Comparison of ENCODE assay signal across 29 cellular contexts in the genomic region with DNA sequence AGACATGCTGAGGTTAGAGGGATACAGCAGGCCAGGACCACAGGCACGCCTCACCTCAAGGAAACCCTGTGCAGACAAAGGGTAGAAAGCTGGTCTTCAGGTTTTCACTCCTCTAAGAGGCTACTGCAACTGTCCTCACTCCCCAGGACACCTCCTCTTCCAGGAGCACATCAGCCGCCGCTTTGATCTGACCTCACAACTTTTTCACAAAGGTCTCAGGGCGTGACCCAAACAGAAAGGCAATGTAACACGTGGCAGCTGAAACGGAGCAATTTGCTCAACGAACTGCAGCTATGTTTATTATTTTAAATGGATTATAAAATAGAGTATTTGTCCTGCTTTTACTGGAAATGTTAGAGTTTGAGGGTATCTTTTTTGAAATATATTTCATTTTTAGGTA. TPM values are rescaled to one million over a fixed set of nuclear protein-coding genes. Genes with fewer than 3 reads are reported as not detected.
DNase-seq lines count a peak whose midpoint lies in the region; ATAC-seq and TF ChIP-seq lines count a peak whose summit lies in the region.
"Had no signal": no experiment of that assay in that cellular context is flagged by ENCODE, and none has a peak within 500 bp of the region (broad histone marks: within the 10 kb centered on the region; RNA-seq: fewer than 3 reads in every experiment).

No MANE protein-coding gene starts in this region.

- no peak overlapping the region for H4K91ac ChIP-seq in H9 (ENCODE audit: insufficient read length, low read depth, low read length)
- H4K91ac ChIP-seq in mesenchymal stem cell (ENCODE audit: low read length) = peak overlapping the region; percentile 43

- WGBS in H9 (ENCODE audit: extremely low coverage, insufficient read length, low lambda C conversion rate) = no CpG with 5 or more reads among the region's 7 CpGs
- WGBS in mesenchymal stem cell = 60% methylated on average over 7 of the region's 7 CpGs
- 86 to 89% methylated on average over 7 of the region's 7 CpGs for WGBS in testis, 2 donors

- no peaks in the 10 kb centered on the region for H3K9me3 ChIP-seq in BLaER1
- H3K9me3 ChIP-seq in H9 (ENCODE audit: control insufficient read depth, low read depth, low read length) = no peaks in the 10 kb centered on the region
- no peaks in the 10 kb centered on the region for H3K9me3 ChIP-seq in mesenchymal stem cell (ENCODE audit: control insufficient read depth, low read length)
- no peaks in the 10 kb centered on the region for H3K9me3 ChIP-seq in gastrocnemius medialis
- H3K9me3 ChIP-seq in testis = no peaks in the 10 kb centered on the region
- H3K9me3 ChIP-seq: BE2C, esophagus muscularis mucosa, prostate gland, SK-N-SH had no signal

- H3K4me3 ChIP-seq in BLaER1 (no peak overlapping the region), mesenchymal stem cell (ENCODE audit: insufficient read depth in 1 of 2, low read depth in 1 of 2, low read length in 2 of 2) (no peak overlapping the region), gastrocnemius medialis (no peak overlapping the region), testis (no peak overlapping the region)
- H3K4me3 ChIP-seq: esophagus muscularis mucosa, hepatocyte, prostate gland, skin epidermis had no signal

- intact Hi-C loops in gastrocnemius medialis (cut with DNase I; ENCODE audit: low total_unique reads) (loop anchor here (2.0 kb wide), 1 partner anchor 47 kb away; the partner anchor contains the start of gene LARGE1), testis (cut with DNase I; ENCODE audit: low total_unique reads) (no loop called here)

- H2BK5ac ChIP-seq in H9 (ENCODE audit: insufficient read length, low read length) = no peak overlapping the region
- H2BK5ac ChIP-seq in mesenchymal stem cell (ENCODE audit: low read depth, low read length, poor library complexity, severe bottlenecking) = no peak overlapping the region

- H3K79me1 ChIP-seq in H9 (ENCODE audit: insufficient read depth, low read depth, low read length, poor library complexity, severe bottlenecking) = no peaks in the 10 kb centered on the region
- peaks cover 9% of the 10 kb centered on the region for H3K79me1 ChIP-seq in mesenchymal stem cell (replicated peaks; ENCODE audit: low read length, poor library complexity, severe bottlenecking)

- in situ Hi-C loops in gastrocnemius medialis (cut with MboI; ENCODE audit: low sequenced_read_pairs in 4 of 4) = no loop called here

- H4K20me1 ChIP-seq in BLaER1 = peaks cover 4% of the 10 kb centered on the region; the same call in 1 of the 2 replicates
- no peaks in the 10 kb centered on the region for H4K20me1 ChIP-seq in H9 (ENCODE audit: control insufficient read depth, insufficient read depth, insufficient read length)

- H3K9ac ChIP-seq in BLaER1 = no peak overlapping the region
- H3K9ac ChIP-seq in H9 (ENCODE audit: extremely low read depth, insufficient read length, low read length) = no peak overlapping the region
- H3K9ac ChIP-seq in mesenchymal stem cell (ENCODE audit: low read length) = no peak overlapping the region
- H3K9ac ChIP-seq: SK-N-SH had no signal

- H3K79me2 ChIP-seq in H9 (ENCODE audit: insufficient read depth, low read length) = peaks cover 33% of the 10 kb centered on the region; the same call in 1 of the 2 replicates

- H3K56ac ChIP-seq in H9 (ENCODE audit: insufficient read length, low read depth, low read length) = no peak overlapping the region

- H3K36me3 ChIP-seq in BLaER1 (no peaks in the 10 kb centered on the region), mesenchymal stem cell (ENCODE audit: control insufficient read depth in 1 of 2, insufficient read depth in 2 of 2, low read depth in 1 of 2, low read length in 2 of 2) (no peaks in the 10 kb centered on the region), gastrocnemius medialis (no peaks in the 10 kb centered on the region), testis (ENCODE audit: low read depth, missing control alignments) (no peaks in the 10 kb centered on the region)
- H3K36me3 ChIP-seq: BE2C, esophagus muscularis mucosa, prostate gland had no signal

- H4K8ac ChIP-seq in H9 (replicated peaks; ENCODE audit: insufficient read length, low read depth, low read length) (no peak overlapping the region), mesenchymal stem cell (ENCODE audit: low read length) (no peak overlapping the region)

- H3K27ac ChIP-seq in BLaER1 (no peak overlapping the region), H9 (ENCODE audit: insufficient read length, low read depth, low read length) (no peak overlapping the region), mesenchymal stem cell (ENCODE audit: low read length, poor library complexity, severe bottlenecking) (no peak overlapping the region), gastrocnemius medialis (peak overlapping the region; percentile 84 to 88 (median 86)), testis (no peak overlapping the region)
- H3K27ac ChIP-seq: hepatocyte had no signal

- DNase-seq in H9 = no peak
- no peak for DNase-seq in mesenchymal stem cell
- no peak for DNase-seq in gastrocnemius medialis
- no peak for DNase-seq in activated effector memory CD4-positive, alpha-beta T cell treated with anti-CD3 and anti-CD28 coated beads, Interleukin-2, amount 50 U/mL, for 16 hours
- DNase-seq in activated naive CD4-positive, alpha-beta T cell treated with anti-CD3 and anti-CD28 coated beads, Interleukin-2, amount 10 ng/mL, durations not matched to agents 7 days and 5 days = no peak
- DNase-seq in activated CD8-positive, alpha-beta T cell treated with anti-CD3 and anti-CD28 coated beads, Interleukin-2, amount 10 ng/mL, durations not matched to agents 7 days and 5 days = no peak
- no peak for DNase-seq in testis
- DNase-seq: activated CD4-positive, alpha-beta T cell treated with anti-CD3 and anti-CD28 coated beads, Interleukin-2, amount 50 U/mL, for 4 hours; activated naive CD4-positive, alpha-beta T cell treated with Interleukin-2 at 50 U/mL for 16 hours; activated T-cell treated with anti-CD3 and anti-CD28 coated beads, Interleukin-2, amount 50 U/mL, for 48 hours; BE2C; COR-L47; DMS53; foreskin fibroblast; Kasumi-1; NCI-H1436; NCI-H2081; NCI-H526; OCI-M1; SK-N-SH; stimulated activated naive CD4-positive, alpha-beta T cell treated with Interleukin-2 at 50 U/mL for 16 hours had no signal

- TF ChIP-seq CTCF in H9 (conservative IDR thresholded peaks at IDR 0.05) = no peak
- no peak for TF ChIP-seq CTCF in gastrocnemius medialis (IDR thresholded peaks at IDR 0.05 in 4 of 5, conservative IDR thresholded peaks at IDR 0.05 in 1 of 5)
- no peak for TF ChIP-seq CTCF in testis (IDR thresholded peaks at IDR 0.05)

- TF ChIP-seq POLR2A in gastrocnemius medialis (IDR thresholded peaks at IDR 0.05) (no peak), testis (IDR thresholded peaks at IDR 0.05) (no peak)

- H3K23me2 ChIP-seq in H9 (ENCODE audit: insufficient read length, low read depth, low read length, poor library complexity, severe bottlenecking) = no peaks in the 10 kb centered on the region

- H3K4ac ChIP-seq in H9 (ENCODE audit: low read depth, low read length) (no peak overlapping the region), mesenchymal stem cell (ENCODE audit: low read depth in 1 of 2, low read length in 2 of 2) (no peak overlapping the region)

- H3K18ac ChIP-seq in H9 (ENCODE audit: insufficient read length, low read depth, low read length) (peak overlapping the region; percentile 17), mesenchymal stem cell (ENCODE audit: low read depth in 1 of 2, low read length in 2 of 2) (no peak overlapping the region)

- H3K4me2 ChIP-seq in BLaER1 (peak overlapping the region; percentile 30; the same call in 1 of the 2 replicates), H9 (ENCODE audit: insufficient read depth, insufficient read length, low read length) (no peak overlapping the region), mesenchymal stem cell (ENCODE audit: low read length, poor library complexity, severe bottlenecking) (no peak overlapping the region)
- H3K4me2 ChIP-seq: hepatocyte, SK-N-SH had no signal

- H3K4me1 ChIP-seq in BLaER1 (peaks cover 35% of the 10 kb centered on the region), H9 (ENCODE audit: insufficient read depth, low read length) (peaks cover 8% of the 10 kb centered on the region; the same call in 1 of the 2 replicates), mesenchymal stem cell (ENCODE audit: control insufficient read depth, insufficient read depth, low read depth, low read length) (peaks cover 3% of the 10 kb centered on the region), gastrocnemius medialis (peaks cover 57 to 59% of the 10 kb centered on the region in 2 donors), testis (peaks cover 8% of the 10 kb centered on the region)
- H3K4me1 ChIP-seq: BE2C, prostate gland had no signal

- no peaks in the 10 kb centered on the region; a peak in 1 of 7 replicates for H3K36me3 Mint-ChIP-seq in H9 (ENCODE audit: insufficient read depth in 1 of 3, low read depth in 3 of 3)
- no peaks in the 10 kb centered on the region for H3K36me3 Mint-ChIP-seq in activated naive CD4-positive, alpha-beta T cell treated with anti-CD3 and anti-CD28 coated beads, Interleukin-2, amount 10 ng/mL, durations not matched to agents 7 days and 5 days
- no peaks in the 10 kb centered on the region for H3K36me3 Mint-ChIP-seq in activated CD8-positive, alpha-beta T cell treated with anti-CD3 and anti-CD28 coated beads, Interleukin-2, amount 10 ng/mL, durations not matched to agents 7 days and 5 days (ENCODE audit: low read depth)
- H3K36me3 Mint-ChIP-seq: memory B cell had no signal

- no peaks in the 10 kb centered on the region for H3K27me3 Mint-ChIP-seq in H9 (ENCODE audit: low read depth)
- H3K27me3 Mint-ChIP-seq in activated naive CD4-positive, alpha-beta T cell treated with anti-CD3 and anti-CD28 coated beads, Interleukin-2, amount 10 ng/mL, durations not matched to agents 7 days and 5 days = no peaks in the 10 kb centered on the region
- H3K27me3 Mint-ChIP-seq in activated CD8-positive, alpha-beta T cell treated with anti-CD3 and anti-CD28 coated beads, Interleukin-2, amount 10 ng/mL, durations not matched to agents 7 days and 5 days (ENCODE audit: low read depth) = no peaks in the 10 kb centered on the region
- H3K27me3 Mint-ChIP-seq: memory B cell had no signal

- H2BK120ac ChIP-seq in H9 (ENCODE audit: low read depth, low read length, poor library complexity, severe bottlenecking) (no peak overlapping the region), mesenchymal stem cell (ENCODE audit: low read depth, low read length) (no peak overlapping the region)

- H2AK5ac ChIP-seq in H9 (ENCODE audit: insufficient read length, low read length) (no peak overlapping the region), mesenchymal stem cell (ENCODE audit: low read length, severe bottlenecking) (no peak overlapping the region)

- H2BK20ac ChIP-seq in H9 (ENCODE audit: low read depth, low read length, poor library complexity, severe bottlenecking) = no peak overlapping the region

- POLR2A ChIA-PET in activated CD8-positive, alpha-beta T cell treated with anti-CD3 and anti-CD28 coated beads, Interleukin-2, amount 10 ng/mL, durations not matched to agents 7 days and 5 days (lab: Charles Lee) = no interaction called here

- no peak overlapping the region for H2BK12ac ChIP-seq in H9 (ENCODE audit: insufficient read length, low read depth, low read length)
- H2BK12ac ChIP-seq in mesenchymal stem cell (ENCODE audit: low read length in 2 of 2) = no peak overlapping the region

- CTCF ChIA-PET in activated naive CD4-positive, alpha-beta T cell treated with anti-CD3 and anti-CD28 coated beads, Interleukin-2, amount 10 ng/mL, durations not matched to agents 7 days and 5 days (lab: Charles Lee) = no interaction called here
- CTCF ChIA-PET in activated CD8-positive, alpha-beta T cell treated with anti-CD3 and anti-CD28 coated beads, Interleukin-2, amount 10 ng/mL, durations not matched to agents 7 days and 5 days (lab: Charles Lee) = no interaction called here

- H3K4me1 Mint-ChIP-seq in H9 = peaks cover 41 to 66% of the 10 kb centered on the region in 2 experiments
- H3K4me1 Mint-ChIP-seq in activated naive CD4-positive, alpha-beta T cell treated with anti-CD3 and anti-CD28 coated beads, Interleukin-2, amount 10 ng/mL, durations not matched to agents 7 days and 5 days = no peaks in the 10 kb centered on the region
- H3K4me1 Mint-ChIP-seq in activated CD8-positive, alpha-beta T cell treated with anti-CD3 and anti-CD28 coated beads, Interleukin-2, amount 10 ng/mL, durations not matched to agents 7 days and 5 days (ENCODE audit: low read depth) = no peaks in the 10 kb centered on the region

- ATAC-seq in gastrocnemius medialis = no peak
- no peak for ATAC-seq in activated CD8-positive, alpha-beta T cell treated with anti-CD3 and anti-CD28 coated beads, Interleukin-2, amount 10 ng/mL, durations not matched to agents 7 days and 5 days
- ATAC-seq: activated CD4-positive, CD25-positive, alpha-beta regulatory T cell treated with anti-CD3 and anti-CD28 coated beads, Interleukin-2, amount 50 U/mL, for 24 hours had no signal

- H2AFZ ChIP-seq in H9 (ENCODE audit: low read length) = no peak overlapping the region
- no peak overlapping the region for H2AFZ ChIP-seq in mesenchymal stem cell (ENCODE audit: low read depth, low read length)
- H2AFZ ChIP-seq: hepatocyte had no signal

- H3K27me3 ChIP-seq in BLaER1 = no peaks in the 10 kb centered on the region
- H3K27me3 ChIP-seq in H9 (ENCODE audit: insufficient read depth, low read length) = no peaks in the 10 kb centered on the region
- no peaks in the 10 kb centered on the region for H3K27me3 ChIP-seq in mesenchymal stem cell (ENCODE audit: control insufficient read depth in 1 of 2, insufficient read depth in 1 of 2, low read length in 2 of 2)
- H3K27me3 ChIP-seq in gastrocnemius medialis = no peaks in the 10 kb centered on the region
- H3K27me3 ChIP-seq in testis = no peaks in the 10 kb centered on the region
- H3K27me3 ChIP-seq: BE2C, esophagus muscularis mucosa, hepatocyte had no signal

- H3K23ac ChIP-seq in H9 (ENCODE audit: insufficient read length, low read depth, low read length) (no peak overlapping the region), mesenchymal stem cell (ENCODE audit: low read length in 2 of 2) (no peak overlapping the region)

- H3K14ac ChIP-seq in H9 (ENCODE audit: insufficient read depth, low read length) (no peak overlapping the region), mesenchymal stem cell (ENCODE audit: low read length in 2 of 2) (no peak overlapping the region)

- no peak overlapping the region for H2BK15ac ChIP-seq in H9 (ENCODE audit: low read depth, low read length)
- no peak overlapping the region for H2BK15ac ChIP-seq in mesenchymal stem cell (ENCODE audit: low read depth, poor library complexity, severe bottlenecking)

- no peak overlapping the region for H4K5ac ChIP-seq in H9 (ENCODE audit: insufficient read length, low read depth, low read length)

- H3K4me3 Mint-ChIP-seq in H9 = no peak overlapping the region; a peak in 1 of 5 replicates
- H3K4me3 Mint-ChIP-seq in activated naive CD4-positive, alpha-beta T cell treated with anti-CD3 and anti-CD28 coated beads, Interleukin-2, amount 10 ng/mL, durations not matched to agents 7 days and 5 days = no peak overlapping the region
- no peak overlapping the region for H3K4me3 Mint-ChIP-seq in activated CD8-positive, alpha-beta T cell treated with anti-CD3 and anti-CD28 coated beads, Interleukin-2, amount 10 ng/mL, durations not matched to agents 7 days and 5 days
- H3K4me3 Mint-ChIP-seq: memory B cell; T-helper 1 cell treated with Interleukin-12 subunit alpha and Interleukin-12 subunit beta and Interleukin-4 antibody, amounts not matched to agents 30 μg/mL and 1 μg/mL, for 36 hours had no signal

- H3K27ac Mint-ChIP-seq in H9 = peak overlapping the region; percentile 46 to 74 (median 56); a peak in 4 of 7 replicates
- no peak overlapping the region for H3K27ac Mint-ChIP-seq in activated naive CD4-positive, alpha-beta T cell treated with anti-CD3 and anti-CD28 coated beads, Interleukin-2, amount 10 ng/mL, durations not matched to agents 7 days and 5 days
- H3K27ac Mint-ChIP-seq in activated CD8-positive, alpha-beta T cell treated with anti-CD3 and anti-CD28 coated beads, Interleukin-2, amount 10 ng/mL, durations not matched to agents 7 days and 5 days = no peak overlapping the region
- H3K27ac Mint-ChIP-seq: memory B cell; T-helper 1 cell treated with Interleukin-12 subunit alpha and Interleukin-12 subunit beta and Interleukin-4 antibody, amounts not matched to agents 30 μg/mL and 1 μg/mL, for 36 hours had no signal

- H3T11ph ChIP-seq in H9 (ENCODE audit: low read length) = no peak overlapping the region

- no peaks in the 10 kb centered on the region for H3K9me3 Mint-ChIP-seq in H9
- no peaks in the 10 kb centered on the region for H3K9me3 Mint-ChIP-seq in activated naive CD4-positive, alpha-beta T cell treated with anti-CD3 and anti-CD28 coated beads, Interleukin-2, amount 10 ng/mL, durations not matched to agents 7 days and 5 days
- no peaks in the 10 kb centered on the region for H3K9me3 Mint-ChIP-seq in activated CD8-positive, alpha-beta T cell treated with anti-CD3 and anti-CD28 coated beads, Interleukin-2, amount 10 ng/mL, durations not matched to agents 7 days and 5 days (ENCODE audit: insufficient read depth)
- H3K9me3 Mint-ChIP-seq: memory B cell; T-helper 1 cell treated with Interleukin-12 subunit alpha and Interleukin-12 subunit beta and Interleukin-4 antibody, amounts not matched to agents 30 μg/mL and 1 μg/mL, for 36 hours had no signal

RNA-seq across cellular contexts. Expression of gene LARGE1, which starts 46.1 kb away (rescaled TPM):
- total RNA-seq in H9 (2021) (41.7 and 43.5 TPM in 2 replicates), gastrocnemius medialis (10 to 100 TPM; 48.5 to 91.0 (median 68.4) TPM), testis (10 to 100 TPM; 19.5 to 27.3 TPM)
- polyA plus RNA-seq in mesenchymal stem cell (2013, experiment 1 of 2) = 19.1 TPM
- polyA plus RNA-seq in mesenchymal stem cell (2013, experiment 2 of 2) = 18.2 TPM
- under 1 TPM; 0.18 to 0.58 TPM for total RNA-seq in activated CD8-positive, alpha-beta T cell treated with anti-CD3 and anti-CD28 coated beads, Interleukin-2, amount 10 ng/mL, durations not matched to agents 7 days and 5 days
- polyA plus RNA-seq in testis (ENCODE audit: insufficient read depth, low read depth, low replicate concordance) = 21.8 TPM

Comparison
In these comparisons a context has a peak if more than half of its experiments do, and no peak if none do; other contexts are left out.
1. H3K27ac ChIP-seq: peak in gastrocnemius medialis (4 of 4); none in BLaER1 (single experiment), H9 (single experiment), mesenchymal stem cell (single experiment) and testis (0 of 2).
2. H3K27ac Mint-ChIP-seq: peak in H9 (3 of 3); none in activated naive CD4-positive, alpha-beta T cell treated with anti-CD3 and anti-CD28 coated beads, Interleukin-2, amount 10 ng/mL, durations not matched to agents 7 days and 5 days (single experiment) and activated CD8-positive, alpha-beta T cell treated with anti-CD3 and anti-CD28 coated beads, Interleukin-2, amount 10 ng/mL, durations not matched to agents 7 days and 5 days (single experiment).
3. RNA of gene LARGE1, which starts 46.1 kb away (total RNA-seq): 48.5 to 91.0 TPM in gastrocnemius medialis, 41.7 to 43.5 TPM in H9 and 19.5 to 27.3 TPM in testis; 0.18 to 0.58 TPM in activated CD8-positive, alpha-beta T cell treated with anti-CD3 and anti-CD28 coated beads, Interleukin-2, amount 10 ng/mL, durations not matched to agents 7 days and 5 days; every median in the first group is over 10 times any median in the second.